ENCODE assay signal across 28 cellular contexts in genomic region chr1:230379928-230380327, GRCh38. TPM values are rescaled to one million over a fixed set of nuclear protein-coding genes. Genes with fewer than 3 reads are reported as not detected.
"Had no signal": no experiment of that assay in that cellular context is flagged by ENCODE, and none has a peak within 500 bp of the region (broad histone marks: within the 10 kb centered on the region; RNA-seq: fewer than 3 reads in every experiment).

No MANE protein-coding gene starts in this region.

- H3K4me3 ChIP-seq: ascending aorta, breast epithelium had no signal

- H3K27ac ChIP-seq: ascending aorta, brain microvascular endothelial cell, breast epithelium, VCaP had no signal

- ATAC-seq: activated CD8-positive, alpha-beta T cell treated with anti-CD3 and anti-CD28 coated beads for 36 hours; activated naive CD8-positive, alpha-beta T cell treated with anti-CD3 and anti-CD28 coated beads, Interleukin-2, amount 50 U/mL, for 24 hours had no signal

- H3K27me3 ChIP-seq: ascending aorta, brain microvascular endothelial cell, breast epithelium had no signal

- DNase-seq: activated B cell treated with CpG ODN at 0.5 μM for 24 hours; activated CD4-positive, alpha-beta memory T cell treated with anti-CD3 and anti-CD28 coated beads for 36 hours; activated CD4-positive, alpha-beta T cell treated with anti-CD3 and anti-CD28 coated beads for 4 hours; activated CD4-positive, alpha-beta T cell treated with anti-CD3 and anti-CD28 coated beads, Interleukin-2, amount 10 ng/mL, durations not matched to agents 24 days and 14 days; activated CD4-positive, alpha-beta T cell treated with anti-CD3 and anti-CD28 coated beads, Interleukin-2, amount 50 U/mL, for 1 hour; activated CD4-positive, alpha-beta T cell treated with anti-CD3 and anti-CD28 coated beads, Interleukin-2, amount 50 U/mL, for 4 hours; activated CD4-positive, CD25-positive, alpha-beta regulatory T cell treated with anti-CD3 and anti-CD28 coated beads, Interleukin-2, amount 50 U/mL, for 72 hours; activated CD8-positive, alpha-beta memory T cell treated with anti-CD3 and anti-CD28 coated beads, Interleukin-2, amount 50 U/mL, for 4 hours; activated CD8-positive, alpha-beta T cell treated with anti-CD3 and anti-CD28 coated beads for 36 hours; activated effector memory CD4-positive, alpha-beta T cell treated with Interleukin-2 at 50 U/mL for 16 hours; activated gamma-delta T cell; activated naive CD4-positive, alpha-beta T cell treated with anti-CD3 and anti-CD28 coated beads, Interleukin-2, amount 10 ng/mL, durations not matched to agents 7 days and 5 days; activated naive CD4-positive, alpha-beta T cell treated with Interleukin-2 at 50 U/mL for 16 hours; activated naive CD8-positive, alpha-beta T cell treated with anti-CD3 and anti-CD28 coated beads, Interleukin-2, amount 10 ng/mL, durations not matched to agents 7 days and 5 days; activated naive CD8-positive, alpha-beta T cell treated with anti-CD3 and anti-CD28 coated beads, Interleukin-2, amount 50 U/mL, for 24 hours; activated T-cell treated with anti-CD3 and anti-CD28 coated beads for 4 hours; activated T-cell treated with anti-CD3 and anti-CD28 coated beads, Interleukin-2, amount 50 U/mL, for 1 hour; activated T-cell treated with anti-CD3 and anti-CD28 coated beads, Interleukin-2, amount 50 U/mL, for 48 hours; amygdala; anterior cingulate cortex; brain microvascular endothelial cell; central memory CD4-positive, alpha-beta T cell; T-helper 2 cell; T-helper 9 cell had no signal

- H3K4me1 ChIP-seq: ascending aorta, breast epithelium had no signal

- H3K36me3 ChIP-seq: ascending aorta, brain microvascular endothelial cell, breast epithelium had no signal

RNA-seq across cellular contexts. Expression of gene PGBD5, which starts 46.2 kb away (rescaled TPM):
- total RNA-seq: activated B cell treated with CpG ODN at 0.5 μM for 24 hours; activated CD8-positive, alpha-beta T cell treated with anti-CD3 and anti-CD28 coated beads for 36 hours; activated naive CD8-positive, alpha-beta T cell treated with anti-CD3 and anti-CD28 coated beads, Interleukin-2, amount 10 ng/mL, durations not matched to agents 7 days and 5 days; activated T-helper 2 cell treated with anti-CD3 and anti-CD28 coated beads, Interferon-gamma antibody, Interleukin-2, Interleukin-4, amounts not matched to agents 10 μg/mL and 5 μg/mL and 100 μg/mL, durations not matched to agents 14 hours and 24 hours and 36 hours; ascending aorta had no signal
